In the genomic region with DNA sequence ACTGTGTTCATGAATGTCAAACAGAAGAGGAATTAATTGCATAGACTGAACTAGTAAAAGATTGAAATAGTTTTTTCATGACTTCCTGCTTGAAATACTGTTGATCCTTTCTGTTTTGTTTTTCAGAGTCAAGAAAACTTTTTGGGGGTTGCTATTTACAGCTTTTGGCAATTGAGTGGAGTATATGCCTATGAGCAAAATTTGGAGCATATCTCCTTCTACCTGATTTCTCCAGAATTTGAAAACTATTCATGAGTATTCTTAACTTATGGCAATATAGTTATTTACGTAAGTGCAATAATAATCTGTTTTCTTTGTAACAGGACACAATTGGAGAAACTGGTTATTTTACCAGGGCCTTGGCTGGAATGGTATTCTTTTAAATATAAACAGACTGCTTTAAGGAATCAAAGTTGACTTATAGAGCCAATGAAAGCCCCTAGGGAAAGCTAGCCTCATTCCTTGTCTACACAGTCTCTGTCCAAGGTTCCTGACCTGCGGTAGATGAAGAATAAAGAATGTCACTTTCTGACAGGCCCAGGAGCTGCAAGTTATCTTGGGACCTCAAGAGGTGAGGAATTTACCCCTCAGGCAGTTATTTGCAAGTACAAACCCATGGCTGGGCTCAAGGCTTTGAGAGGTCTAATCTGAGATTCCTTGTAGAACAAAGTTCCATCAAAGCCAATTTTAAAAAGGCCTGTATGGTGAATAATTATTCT, we compare ENCODE assay signal across 31 cellular contexts.
"Had no signal": no experiment of that assay in that cellular context is flagged by ENCODE, and none has a peak within 500 bp of the region (broad histone marks: within the 10 kb centered on the region; RNA-seq: fewer than 3 reads in every experiment).

No MANE protein-coding gene starts in this region.

- H3K4me1 ChIP-seq: colonic mucosa, esophagus muscularis mucosa, heart right ventricle, lower lobe of right lung, parathyroid adenoma, right lobe of liver, tibial nerve, upper lobe of right lung, uterus had no signal

- H2AFZ ChIP-seq: parathyroid adenoma had no signal

- H3K27ac ChIP-seq: colonic mucosa, epithelial cell of prostate, esophagus muscularis mucosa, heart right ventricle, lower lobe of right lung, neutrophil, parathyroid adenoma, right lobe of liver, thoracic aorta, tibial nerve, upper lobe of right lung, uterus had no signal

- H3K36me3 ChIP-seq: colonic mucosa, esophagus muscularis mucosa, heart right ventricle, lower lobe of right lung, neutrophil, right lobe of liver, thoracic aorta, tibial nerve, upper lobe of right lung, uterus had no signal

- H3K4me3 ChIP-seq: colonic mucosa, esophagus muscularis mucosa, heart right ventricle, lower lobe of right lung, mucosa of descending colon, right lobe of liver, thoracic aorta, tibial nerve, upper lobe of right lung, uterus had no signal

- H3K9ac ChIP-seq: parathyroid adenoma had no signal

- H3K36me3 Mint-ChIP-seq: natural killer cell treated with Interleukin-12 subunit alpha and Interleukin-12 subunit beta and Interleukin-15 and Interleukin-18, amount 100 ng/mL, for 72 hours had no signal

- ATAC-seq: heart right ventricle; left colon; left ventricle myocardium superior; lower lobe of right lung; mucosa of descending colon; natural killer cell treated with Interleukin-12 subunit alpha and Interleukin-12 subunit beta and Interleukin-15 and Interleukin-18, amount 100 ng/mL, for 72 hours; right lobe of liver; stimulated activated naive B cell treated with anti-CD40 and anti-IgM and Interleukin-4, amounts not matched to agents 10 μg/mL and 1 μg/mL and 100 μg/mL, for 72 hours; upper lobe of right lung had no signal

- H3K9me3 ChIP-seq: colonic mucosa, esophagus muscularis mucosa, mucosa of descending colon, neutrophil, right lobe of liver, thoracic aorta, upper lobe of right lung, uterus had no signal

- H3K27me3 Mint-ChIP-seq: naive B cell; progenitor cell of endocrine pancreas; stimulated activated naive B cell treated with anti-CD40 and anti-IgM and Interleukin-4, amounts not matched to agents 10 μg/mL and 1 μg/mL and 100 μg/mL, for 72 hours; stimulated activated naive CD8-positive, alpha-beta T cell treated with anti-CD3 and anti-CD28 coated beads, Interleukin-15, Interleukin-2, amounts not matched to agents 100 ng/mL and 50 ng/mL, for 24 hours had no signal

- H3K4me3 Mint-ChIP-seq: dendritic cell treated with granulocyte-macrophage colony-stimulating factor and Interleukin-4, amounts not matched to agents 40 ng/mL and 50 ng/mL, for 4 days; endodermal cell; mesothelial cell of epicardium; natural killer cell treated with Interleukin-12 subunit alpha and Interleukin-12 subunit beta and Interleukin-15 and Interleukin-18, amount 100 ng/mL, for 72 hours; neural crest cell; stimulated activated naive B cell treated with anti-CD40 and anti-IgM and Interleukin-4, amounts not matched to agents 10 μg/mL and 1 μg/mL and 100 μg/mL, for 72 hours; stimulated activated naive CD8-positive, alpha-beta T cell treated with anti-CD3 and anti-CD28 coated beads, Interleukin-15, Interleukin-2, amounts not matched to agents 100 ng/mL and 50 ng/mL, for 24 hours had no signal

- H3K27me3 ChIP-seq: colonic mucosa, esophagus muscularis mucosa, heart right ventricle, neutrophil, right lobe of liver, tibial nerve, upper lobe of right lung, uterus had no signal

- H3K79me2 ChIP-seq: parathyroid adenoma had no signal

- DNase-seq: colonic mucosa; effector CD8-positive, alpha-beta T cell; endodermal cell; foreskin melanocyte; glutamatergic neuron; heart right ventricle; hippocampal formation; left colon; left ventricle myocardium superior; lower lobe of right lung; mucosa of descending colon; naive B cell; right lobe of liver; small intestine; stimulated activated CD4-positive, alpha-beta T cell treated with anti-CD3 and anti-CD28 coated beads, Interleukin-15, amount 100 ng/mL, for 24 hours; stimulated activated CD4-positive, alpha-beta T cell treated with anti-CD3 and anti-CD28 coated beads, Interleukin-2, amount 100 ng/mL, for 48 hours; stimulated activated naive B cell treated with anti-CD40 and anti-IgM and Interleukin-4, amounts not matched to agents 10 μg/mL and 1 μg/mL and 100 μg/mL, for 72 hours; upper lobe of right lung; uterus had no signal

- H3K27ac Mint-ChIP-seq: dendritic cell treated with granulocyte-macrophage colony-stimulating factor and Interleukin-4, amounts not matched to agents 40 ng/mL and 50 ng/mL, for 4 days; endodermal cell; mesothelial cell of epicardium; natural killer cell treated with Interleukin-12 subunit alpha and Interleukin-12 subunit beta and Interleukin-15 and Interleukin-18, amount 100 ng/mL, for 72 hours; progenitor cell of endocrine pancreas; stimulated activated naive B cell treated with anti-CD40 and anti-IgM and Interleukin-4, amounts not matched to agents 10 μg/mL and 1 μg/mL and 100 μg/mL, for 72 hours; stimulated activated naive CD8-positive, alpha-beta T cell treated with anti-CD3 and anti-CD28 coated beads, Interleukin-15, Interleukin-2, amounts not matched to agents 100 ng/mL and 50 ng/mL, for 24 hours had no signal
